Comparison of ENCODE assay signal across 8 cellular contexts in the genomic region with DNA sequence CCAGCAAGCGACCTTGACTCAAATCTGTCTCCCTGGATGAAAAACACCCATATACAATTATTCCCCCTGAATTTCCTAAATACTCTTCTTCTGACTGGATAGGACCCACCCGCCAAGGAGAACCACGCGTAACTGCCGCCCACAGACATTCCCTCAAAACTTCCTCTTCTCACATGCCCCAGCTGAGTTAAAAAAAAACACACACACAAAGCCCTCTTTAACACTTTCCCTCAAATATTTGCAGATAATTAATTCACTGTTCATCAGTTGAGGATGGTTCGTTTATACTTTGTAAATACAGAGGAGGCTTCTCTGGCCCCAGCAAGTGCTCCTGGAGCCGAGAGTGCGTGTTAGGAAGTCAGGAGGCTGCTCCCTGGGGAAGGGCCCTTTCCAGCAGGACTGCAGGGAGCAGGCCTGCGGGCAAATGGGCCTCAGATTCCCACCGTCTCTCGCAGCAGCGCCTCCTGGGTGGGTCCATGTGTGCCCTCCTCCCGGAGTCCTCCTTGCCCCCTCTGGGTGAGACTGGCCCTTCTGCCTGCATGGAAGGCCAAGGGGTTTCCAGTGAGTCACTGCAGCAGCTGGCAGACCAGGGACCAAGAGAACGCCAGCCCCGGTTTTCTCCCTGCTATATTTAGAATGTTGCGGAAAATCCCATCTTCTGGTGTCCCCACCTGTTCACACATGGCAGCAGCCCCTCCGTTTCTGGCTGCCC. TPM values are rescaled to one million over a fixed set of nuclear protein-coding genes. Genes with fewer than 3 reads are reported as not detected.
DNase-seq lines count a peak whose midpoint lies in the region; ATAC-seq and TF ChIP-seq lines count a peak whose summit lies in the region.

No MANE protein-coding gene starts in this region.

- TF ChIP-seq POLR2A in heart left ventricle (IDR thresholded peaks at IDR 0.05), result no peak

- in situ Hi-C loops in SK-MEL-5 (cut with HindIII; ENCODE audit: low pct_unique_long_range_greater_than_20kb, low sequenced_read_pairs), result no loop called here

- peak overlapping the region in 1 of 2 donors; percentile 10 for H3K27ac Mint-ChIP-seq in natural killer cell treated with Interleukin-12 subunit alpha and Interleukin-12 subunit beta and Interleukin-15 and Interleukin-18, amount 100 ng/mL, for 72 hours
- no peak overlapping the region for H3K27ac Mint-ChIP-seq in natural killer cell
- H3K27ac Mint-ChIP-seq in stimulated activated memory B cell treated with anti-CD40 and anti-IgM and Interleukin-4, amounts not matched to agents 10 μg/mL and 1 μg/mL and 100 μg/mL, for 72 hours, result peak overlapping the region; percentile 94

- H3K4me1 Mint-ChIP-seq in natural killer cell treated with Interleukin-12 subunit alpha and Interleukin-12 subunit beta and Interleukin-15 and Interleukin-18, amount 100 ng/mL, for 72 hours (ENCODE audit: low read depth in 2 of 2), result peaks cover 6 to 12% of the 10 kb centered on the region in 2 donors
- peaks cover 0 to 6% of the 10 kb centered on the region in 2 donors for H3K4me1 Mint-ChIP-seq in natural killer cell
- H3K4me1 Mint-ChIP-seq in stimulated activated memory B cell treated with anti-CD40 and anti-IgM and Interleukin-4, amounts not matched to agents 10 μg/mL and 1 μg/mL and 100 μg/mL, for 72 hours, result peaks cover 58% of the 10 kb centered on the region

- peaks cover 0 to 26% (median 0%) of the 10 kb centered on the region in 9 donors for H3K36me3 ChIP-seq in heart left ventricle

- intact Hi-C loops in natural killer cell (cut with micrococcal nuclease), result no loop called here
- intact Hi-C loops in heart left ventricle (cut with DNase I), result loop anchor here in 1 of 10 donors (10.0 kb wide), 1 partner anchor 139 kb away; the partner anchor contains the start of gene KBTBD12

- H3K27me3 ChIP-seq in heart left ventricle, result no peaks in the 10 kb centered on the region

- TF ChIP-seq CTCF in natural killer cell (IDR thresholded peaks at IDR 0.05) (no peak), heart left ventricle (IDR thresholded peaks at IDR 0.05) (no peak)

- no peak overlapping the region for H3K4me3 Mint-ChIP-seq in natural killer cell treated with Interleukin-12 subunit alpha and Interleukin-12 subunit beta and Interleukin-15 and Interleukin-18, amount 100 ng/mL, for 72 hours
- no peak overlapping the region for H3K4me3 Mint-ChIP-seq in natural killer cell
- peak overlapping the region; percentile 63 for H3K4me3 Mint-ChIP-seq in stimulated activated memory B cell treated with anti-CD40 and anti-IgM and Interleukin-4, amounts not matched to agents 10 μg/mL and 1 μg/mL and 100 μg/mL, for 72 hours

- H3K36me3 Mint-ChIP-seq in natural killer cell treated with Interleukin-12 subunit alpha and Interleukin-12 subunit beta and Interleukin-15 and Interleukin-18, amount 100 ng/mL, for 72 hours, result no peaks in the 10 kb centered on the region
- no peaks in the 10 kb centered on the region for H3K36me3 Mint-ChIP-seq in natural killer cell
- H3K36me3 Mint-ChIP-seq in stimulated activated memory B cell treated with anti-CD40 and anti-IgM and Interleukin-4, amounts not matched to agents 10 μg/mL and 1 μg/mL and 100 μg/mL, for 72 hours, result peaks cover 66% of the 10 kb centered on the region

- H3K9me3 Mint-ChIP-seq in natural killer cell treated with Interleukin-12 subunit alpha and Interleukin-12 subunit beta and Interleukin-15 and Interleukin-18, amount 100 ng/mL, for 72 hours, result no peaks in the 10 kb centered on the region
- H3K9me3 Mint-ChIP-seq in natural killer cell, result peaks cover 0 to 2% of the 10 kb centered on the region in 2 donors
- H3K9me3 Mint-ChIP-seq in stimulated activated memory B cell treated with anti-CD40 and anti-IgM and Interleukin-4, amounts not matched to agents 10 μg/mL and 1 μg/mL and 100 μg/mL, for 72 hours, result peaks cover 2% of the 10 kb centered on the region

- 26 to 33% (median 30%) methylated on average over 15 to 17 of the region's 17 CpGs for WGBS in heart left ventricle, 4 donors

- H3K4me1 ChIP-seq in heart left ventricle, result peaks cover 9 to 87% (median 47%) of the 10 kb centered on the region in 12 donors

- no peaks in the 10 kb centered on the region for H3K27me3 Mint-ChIP-seq in natural killer cell treated with Interleukin-12 subunit alpha and Interleukin-12 subunit beta and Interleukin-15 and Interleukin-18, amount 100 ng/mL, for 72 hours
- H3K27me3 Mint-ChIP-seq in natural killer cell (ENCODE audit: low read depth in 2 of 2), result no peaks in the 10 kb centered on the region
- no peaks in the 10 kb centered on the region for H3K27me3 Mint-ChIP-seq in stimulated activated memory B cell treated with anti-CD40 and anti-IgM and Interleukin-4, amounts not matched to agents 10 μg/mL and 1 μg/mL and 100 μg/mL, for 72 hours

- peak overlapping the region in 1 of 12 donors; percentile 3 for H3K4me3 ChIP-seq in heart left ventricle

- no peak for DNase-seq in natural killer cell treated with Interleukin-12 subunit alpha and Interleukin-12 subunit beta and Interleukin-15 and Interleukin-18, amount 100 ng/mL, for 72 hours (ENCODE audit: low spot score)
- no peak for DNase-seq in natural killer cell
- peak; percentile 99 for DNase-seq in SK-MEL-5 (ENCODE audit: low read depth, low spot score)
- peak in 4 of 5 donors; percentile 61 to 80 (median 69) for DNase-seq in heart left ventricle
- DNase-seq in LoVo (ENCODE audit: low spot score), result no peak
- no peak for DNase-seq in stimulated activated CD4-positive, alpha-beta T cell treated with anti-CD3 and anti-CD28 coated beads, Interleukin-4, amount 100 ng/mL, for 1 hour
- no peak for DNase-seq in T-helper 1 cell

- peak overlapping the region; percentile 24 to 79 (median 64) for H3K27ac ChIP-seq in heart left ventricle

- peaks cover 0 to 8% (median 0%) of the 10 kb centered on the region in 12 donors for H3K9me3 ChIP-seq in heart left ventricle

- peak; percentile 2 to 16 for ATAC-seq in natural killer cell treated with Interleukin-12 subunit alpha and Interleukin-12 subunit beta and Interleukin-15 and Interleukin-18, amount 100 ng/mL, for 72 hours
- ATAC-seq in natural killer cell, result no peak
- peak in 3 of 4 donors; percentile 29 to 63 (median 62) for ATAC-seq in heart left ventricle
- ATAC-seq in stimulated activated memory B cell treated with anti-CD40 and anti-IgM and Interleukin-4, amounts not matched to agents 10 μg/mL and 1 μg/mL and 100 μg/mL, for 72 hours, result peak; percentile 56

RNA-seq across cellular contexts. Expression of gene MGLL, which starts 46.8 kb away (rescaled TPM):
- 1 to 10 TPM; 2.1 to 3.2 TPM for total RNA-seq in natural killer cell treated with Interleukin-12 subunit alpha and Interleukin-12 subunit beta and Interleukin-15 and Interleukin-18, amount 100 ng/mL, for 72 hours
- total RNA-seq in natural killer cell (1 to 10 TPM; 2.7 to 4.6 (median 3.0) TPM), heart left ventricle (100 to 1,000 TPM in 1 of 9 donors, 10 to 100 TPM in 8; 41.8 to 119 (median 78.9) TPM)
- total RNA-seq in SK-MEL-5 (2014; rRNA removed; shearing (Covaris generic)), result 3.2 TPM in 2 replicates
- 10.0 and 13.7 TPM in 2 replicates for polyA plus RNA-seq in SK-MEL-5 (2015; cell fraction: cytosol; rRNA removed)
- polyA plus RNA-seq in SK-MEL-5 (2015; cell fraction: nucleus; rRNA removed), result 3.3 and 3.4 TPM in 2 replicates
- 10 to 100 TPM; 38.5 to 90.7 TPM for polyA plus RNA-seq in heart left ventricle

Comparison
In these comparisons a context has a peak if more than half of its experiments do, and no peak if none do; other contexts are left out.
1. ATAC-seq: peak in natural killer cell treated with Interleukin-12 subunit alpha and Interleukin-12 subunit beta and Interleukin-15 and Interleukin-18, amount 100 ng/mL, for 72 hours (2 of 2), heart left ventricle (3 of 4) and stimulated activated memory B cell treated with anti-CD40 and anti-IgM and Interleukin-4, amounts not matched to agents 10 μg/mL and 1 μg/mL and 100 μg/mL, for 72 hours (single experiment); none in natural killer cell (0 of 3).
2. DNase-seq: peak in SK-MEL-5 (single experiment) and heart left ventricle (4 of 5); none in natural killer cell treated with Interleukin-12 subunit alpha and Interleukin-12 subunit beta and Interleukin-15 and Interleukin-18, amount 100 ng/mL, for 72 hours (single experiment), natural killer cell (single experiment), LoVo (single experiment), stimulated activated CD4-positive, alpha-beta T cell treated with anti-CD3 and anti-CD28 coated beads, Interleukin-4, amount 100 ng/mL, for 1 hour (single experiment) and T-helper 1 cell (0 of 5).
3. RNA of gene MGLL, which starts 46.8 kb away (total RNA-seq): 41.8 to 119 TPM in heart left ventricle; 2.1 to 3.2 TPM in natural killer cell treated with Interleukin-12 subunit alpha and Interleukin-12 subunit beta and Interleukin-15 and Interleukin-18, amount 100 ng/mL, for 72 hours, 3.2 TPM in SK-MEL-5 and 2.7 to 4.6 TPM in natural killer cell; every median in the first group is over 4 times any median in the second.